In the genomic region with DNA sequence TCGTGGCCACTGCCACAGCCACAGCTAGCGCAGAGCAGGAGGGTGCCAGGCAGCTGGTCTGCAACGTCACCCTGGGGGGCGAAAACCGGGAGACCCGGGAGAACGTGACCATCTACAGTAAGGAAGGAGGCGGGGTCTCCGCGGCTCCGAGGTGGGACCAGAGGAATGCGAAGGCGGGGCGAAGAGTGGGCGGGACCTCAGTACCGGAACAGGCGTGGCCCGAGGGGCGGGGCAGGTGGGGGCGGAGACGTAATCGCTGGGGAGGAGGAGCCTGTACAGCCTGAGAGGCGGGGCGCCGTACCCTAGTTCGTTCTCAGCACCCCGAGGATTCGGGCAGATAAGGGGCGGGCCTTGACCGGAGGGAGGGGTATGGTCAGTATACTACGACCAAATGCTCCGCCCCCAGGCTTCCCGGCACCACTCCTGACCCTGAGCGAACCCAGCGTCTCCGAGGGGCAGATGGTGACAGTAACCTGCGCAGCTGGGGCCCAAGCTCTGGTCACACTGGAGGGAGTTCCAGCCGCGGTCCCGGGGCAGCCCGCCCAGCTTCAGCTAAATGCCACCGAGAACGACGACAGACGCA, we compare ENCODE assay signal across 1 cellular context.
TF ChIP-seq lines count a peak whose summit lies in the region.

No MANE protein-coding gene starts in this region.

TF ChIP-seq in HEK293, 187 proteins besides CTCF, POLR2A, EP300 and RAD21 (continued from another document):
- TF ChIP-seq ZNF223 (tag by site-specific recombination; IDR thresholded peaks at IDR 0.05) (no peak), ZNF174 (tag by site-specific recombination; IDR thresholded peaks at IDR 0.05) (no peak), GLIS1 (tag by site-specific recombination; IDR thresholded peaks at IDR 0.05) (peak; percentile 96), SP7 (tag by site-specific recombination; IDR thresholded peaks at IDR 0.05) (no peak), KLF10 (tag by site-specific recombination; IDR thresholded peaks at IDR 0.05) (peak; percentile 60; the same call in 1 of the 2 replicates), ZNF239 (tag by site-specific recombination; IDR thresholded peaks at IDR 0.05) (no peak), ZNF140 (tag by site-specific recombination; IDR thresholded peaks at IDR 0.05) (no peak), SP3 (tag by site-specific recombination; IDR thresholded peaks at IDR 0.05) (peak; percentile 96), HOXA7 (CRISPR knock-in tag; IDR thresholded peaks at IDR 0.05; ENCODE audit: borderline replicate concordance) (no peak), ZFHX2 (tag by site-specific recombination; conservative IDR thresholded peaks at IDR 0.05) (peak; percentile 77)
